9 cellular contexts compared by ENCODE assay signal in the genomic region with DNA sequence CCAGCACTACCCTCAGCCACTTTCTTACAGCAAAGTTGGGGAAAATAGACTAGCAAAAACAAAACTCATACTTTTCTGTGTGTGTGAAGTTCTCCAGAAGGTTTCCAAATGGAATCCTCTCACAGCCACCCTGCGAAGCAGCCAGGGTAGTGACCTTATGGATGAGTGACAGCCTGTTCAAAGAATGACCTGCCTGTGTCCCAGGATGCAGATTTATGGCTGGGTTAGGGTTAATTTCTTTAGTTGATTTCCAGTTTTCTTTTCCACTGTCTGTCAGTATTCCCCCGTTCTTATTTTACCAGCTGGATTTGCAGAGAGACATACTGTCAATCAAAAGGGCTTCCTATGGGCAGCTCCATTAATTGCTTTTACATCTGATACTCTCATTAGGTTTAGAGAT.
"Had no signal": no experiment of that assay in that cellular context is flagged by ENCODE, and none has a peak within 500 bp of the region (broad histone marks: within the 10 kb centered on the region; RNA-seq: fewer than 3 reads in every experiment).

No MANE protein-coding gene starts in this region.

- H3K4me3 ChIP-seq: GM23338 had no signal

- FAIRE-seq: H1, H54 had no signal

- H3K4me2 ChIP-seq: GM23338 had no signal

- H2AFZ ChIP-seq: GM23338 had no signal

- DNase-seq: H9, HCEC 1CT, HFFc6, IMR-90, KBM-7 had no signal

- ATAC-seq: GM23338 had no signal

- H3K27ac ChIP-seq: HL-60 had no signal
